8 cellular contexts compared by ENCODE assay signal in genomic region chr6:149318581-149319286, GRCh38. TPM values are rescaled to one million over a fixed set of nuclear protein-coding genes. Genes with fewer than 3 reads are reported as not detected.
DNase-seq lines count a peak whose midpoint lies in the region; ATAC-seq, FAIRE-seq and TF ChIP-seq lines count a peak whose summit lies in the region.

No MANE protein-coding gene starts in this region.

- H3K4me3 ChIP-seq in NT2/D1 (ENCODE audit: insufficient read length, low read depth) (peak overlapping the region; percentile 65), bronchial epithelial cell (ENCODE audit: low read depth, low read length) (peak overlapping the region; percentile 94)

- no peaks in the 10 kb centered on the region for H3K36me3 Mint-ChIP-seq in type B pancreatic cell

- H3K27me3 Mint-ChIP-seq in type B pancreatic cell = no peaks in the 10 kb centered on the region

- H3K4me1 Mint-ChIP-seq in type B pancreatic cell (ENCODE audit: unreplicated experiment) = peaks cover 29% of the 10 kb centered on the region

- ATAC-seq in GM21737 (IDR thresholded peaks at IDR 0.05; ENCODE audit: unreplicated experiment) (peak; percentile 20), HG03571 (IDR thresholded peaks at IDR 0.05; ENCODE audit: unreplicated experiment) (no peak)

- TF ChIP-seq CTCF in bronchial epithelial cell (IDR thresholded peaks at IDR 0.05; ENCODE audit: insufficient read depth, low read length, severe bottlenecking) = no peak
- TF ChIP-seq CTCF in type B pancreatic cell (conservative IDR thresholded peaks at IDR 0.05) = no peak

- H3K36me3 ChIP-seq in NT2/D1 (ENCODE audit: insufficient read depth, insufficient read length, low read length) = no peaks in the 10 kb centered on the region
- no peaks in the 10 kb centered on the region for H3K36me3 ChIP-seq in bronchial epithelial cell (ENCODE audit: control insufficient read depth, insufficient read depth, low read length)

- no peak for FAIRE-seq in bronchial epithelial cell (lab: Jason Lieb, UNC)

- peak overlapping the region; percentile 89 for H3K27ac Mint-ChIP-seq in type B pancreatic cell

- H3K4me1 ChIP-seq in NT2/D1 (ENCODE audit: insufficient read depth, insufficient read length) = no peaks in the 10 kb centered on the region

- no peaks in the 10 kb centered on the region for H3K9me3 Mint-ChIP-seq in type B pancreatic cell

- H3K9ac ChIP-seq in NT2/D1 (ENCODE audit: insufficient read length, low read depth) = peak overlapping the region; percentile 27

- no peaks in the 10 kb centered on the region for H3K9me3 ChIP-seq in NT2/D1 (ENCODE audit: insufficient read depth, low read length)

- peak; percentile 37 for DNase-seq in NCI-H82 (lab: John Stamatoyannopoulos, UW)
- no peak for DNase-seq in NCI-H82 treated with DMSO at 0.1 percent for 48 hours (lab: John Stamatoyannopoulos, UW; ENCODE audit: unreplicated experiment)
- no peak for DNase-seq in NT2/D1 (ENCODE audit: low read depth, low spot score)
- no peak for DNase-seq in bronchial epithelial cell (ENCODE audit: low read depth)
- DNase-seq in medulla oblongata (ENCODE audit: extremely low spot score) = peak; percentile 58
- no peak for DNase-seq in type B pancreatic cell (ENCODE audit: extremely low spot score, unreplicated experiment)

- H3K4me3 Mint-ChIP-seq in type B pancreatic cell = peak overlapping the region; percentile 90

- H3K27me3 ChIP-seq in NT2/D1 (ENCODE audit: insufficient read depth, insufficient read length) (no peaks in the 10 kb centered on the region), bronchial epithelial cell (ENCODE audit: control insufficient read depth, insufficient read depth, low read length) (no peaks in the 10 kb centered on the region)

RNA-seq across cellular contexts. Expression of gene TAB2, which starts 1.2 kb away (rescaled TPM):
- total RNA-seq in bronchial epithelial cell (20.5 and 25.1 TPM in 2 replicates), type B pancreatic cell (ENCODE audit: low replicate concordance) (58.7 TPM in 2 replicates)

Comparison
In these comparisons a context has a peak if more than half of its experiments do, and no peak if none do; other contexts are left out.
1. DNase-seq: peak in NCI-H82 (single experiment) and medulla oblongata (single experiment); none in NCI-H82 treated with DMSO at 0.1 percent for 48 hours (single experiment), NT2/D1 (single experiment), bronchial epithelial cell (single experiment) and type B pancreatic cell (single experiment).